ENCODE assay signal across 1 cellular context in the genomic region with DNA sequence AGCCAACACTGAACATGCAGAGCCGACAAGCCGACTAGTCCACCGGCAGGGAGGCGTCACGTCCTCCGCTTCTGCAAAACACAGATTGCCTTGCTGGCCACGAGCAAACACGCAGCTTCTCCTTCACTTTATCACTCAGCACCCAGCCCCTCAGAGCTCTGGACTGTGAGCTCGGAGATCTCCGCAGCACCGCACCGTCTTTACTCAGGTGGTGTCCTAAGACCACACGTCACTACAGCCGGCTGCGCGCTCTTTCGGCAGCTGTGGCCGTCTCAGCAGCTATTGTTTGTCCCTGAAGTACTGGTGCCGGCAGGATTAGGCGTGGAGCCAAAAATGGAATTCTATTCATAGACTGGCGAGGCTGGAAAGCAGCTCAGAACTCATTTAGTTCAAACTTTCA.
TF ChIP-seq lines count a peak whose summit lies in the region.

No MANE protein-coding gene starts in this region.

TF ChIP-seq in HEK293, 187 proteins besides CTCF, POLR2A, EP300 and RAD21 (continued from another document):
- TF ChIP-seq, protein P1, sequence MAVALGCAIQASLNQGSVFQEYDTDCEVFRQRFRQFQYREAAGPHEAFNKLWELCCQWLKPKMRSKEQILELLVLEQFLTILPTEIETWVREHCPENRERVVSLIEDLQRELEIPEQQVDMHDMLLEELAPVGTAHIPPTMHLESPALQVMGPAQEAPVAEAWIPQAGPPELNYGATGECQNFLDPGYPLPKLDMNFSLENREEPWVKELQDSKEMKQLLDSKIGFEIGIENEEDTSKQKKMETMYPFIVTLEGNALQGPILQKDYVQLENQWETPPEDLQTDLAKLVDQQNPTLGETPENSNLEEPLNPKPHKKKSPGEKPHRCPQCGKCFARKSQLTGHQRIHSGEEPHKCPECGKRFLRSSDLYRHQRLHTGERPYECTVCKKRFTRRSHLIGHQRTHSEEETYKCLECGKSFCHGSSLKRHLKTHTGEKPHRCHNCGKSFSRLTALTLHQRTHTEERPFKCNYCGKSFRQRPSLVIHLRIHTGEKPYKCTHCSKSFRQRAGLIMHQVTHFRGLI (tag by site-specific recombination; IDR thresholded peaks at IDR 0.05): no peak
- TF ChIP-seq, protein P2, sequence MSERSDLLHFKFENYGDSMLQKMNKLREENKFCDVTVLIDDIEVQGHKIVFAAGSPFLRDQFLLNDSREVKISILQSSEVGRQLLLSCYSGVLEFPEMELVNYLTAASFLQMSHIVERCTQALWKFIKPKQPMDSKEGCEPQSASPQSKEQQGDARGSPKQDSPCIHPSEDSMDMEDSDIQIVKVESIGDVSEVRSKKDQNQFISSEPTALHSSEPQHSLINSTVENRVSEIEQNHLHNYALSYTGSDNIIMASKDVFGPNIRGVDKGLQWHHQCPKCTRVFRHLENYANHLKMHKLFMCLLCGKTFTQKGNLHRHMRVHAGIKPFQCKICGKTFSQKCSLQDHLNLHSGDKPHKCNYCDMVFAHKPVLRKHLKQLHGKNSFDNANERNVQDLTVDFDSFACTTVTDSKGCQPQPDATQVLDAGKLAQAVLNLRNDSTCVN (tag by site-specific recombination; optimal IDR thresholded peaks at IDR 0.05): peak; percentile 27
- TF ChIP-seq GFI1B (tag by site-specific recombination; IDR thresholded peaks at IDR 0.05): no peak
- peak; percentile 66; the same call in 1 of the 2 replicates for TF ChIP-seq ZNF629 (tag by site-specific recombination; IDR thresholded peaks at IDR 0.05)
- no peak for TF ChIP-seq ZNF2 (tag by site-specific recombination; IDR thresholded peaks at IDR 0.05)
- TF ChIP-seq ZNF76 (tag by site-specific recombination; IDR thresholded peaks at IDR 0.05; ENCODE audit: borderline replicate concordance, low read depth): no peak
- no peak for TF ChIP-seq ZNF571 (tag by site-specific recombination; IDR thresholded peaks at IDR 0.05)
- TF ChIP-seq, protein P3, sequence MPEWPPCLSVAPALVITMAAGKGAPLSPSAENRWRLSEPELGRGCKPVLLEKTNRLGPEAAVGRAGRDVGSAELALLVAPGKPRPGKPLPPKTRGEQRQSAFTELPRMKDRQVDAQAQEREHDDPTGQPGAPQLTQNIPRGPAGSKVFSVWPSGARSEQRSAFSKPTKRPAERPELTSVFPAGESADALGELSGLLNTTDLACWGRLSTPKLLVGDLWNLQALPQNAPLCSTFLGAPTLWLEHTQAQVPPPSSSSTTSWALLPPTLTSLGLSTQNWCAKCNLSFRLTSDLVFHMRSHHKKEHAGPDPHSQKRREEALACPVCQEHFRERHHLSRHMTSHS (tag by site-specific recombination; IDR thresholded peaks at IDR 0.05): no peak
- peak; percentile 73 for TF ChIP-seq ZNF223 (tag by site-specific recombination; IDR thresholded peaks at IDR 0.05)
- no peak for TF ChIP-seq ZNF138 (tag by site-specific recombination; IDR thresholded peaks at IDR 0.05; ENCODE audit: borderline replicate concordance)
- no peak for TF ChIP-seq ZNF394 (tag by site-specific recombination; IDR thresholded peaks at IDR 0.05; ENCODE audit: borderline replicate concordance)
- no peak for TF ChIP-seq KLF16 (tag by site-specific recombination; IDR thresholded peaks at IDR 0.05)
- TF ChIP-seq ZNF146 (tag by site-specific recombination; IDR thresholded peaks at IDR 0.05): no peak
- no peak for TF ChIP-seq ZNF335 (tag by site-specific recombination; conservative IDR thresholded peaks at IDR 0.05)
- no peak for TF ChIP-seq HOXC10 (CRISPR knock-in tag; IDR thresholded peaks at IDR 0.05)
- TF ChIP-seq ZNF561 (tag by site-specific recombination; IDR thresholded peaks at IDR 0.05; ENCODE audit: borderline replicate concordance): peak; percentile 32; the same call in 1 of the 2 replicates
- no peak for TF ChIP-seq REPIN1 (tag by site-specific recombination; IDR thresholded peaks at IDR 0.05; ENCODE audit: low read depth)
- TF ChIP-seq ZBTB17 (tag by site-specific recombination; IDR thresholded peaks at IDR 0.05): peak; percentile 61
- TF ChIP-seq ZNF404 (tag by site-specific recombination; IDR thresholded peaks at IDR 0.05): no peak
- TF ChIP-seq, protein P4, sequence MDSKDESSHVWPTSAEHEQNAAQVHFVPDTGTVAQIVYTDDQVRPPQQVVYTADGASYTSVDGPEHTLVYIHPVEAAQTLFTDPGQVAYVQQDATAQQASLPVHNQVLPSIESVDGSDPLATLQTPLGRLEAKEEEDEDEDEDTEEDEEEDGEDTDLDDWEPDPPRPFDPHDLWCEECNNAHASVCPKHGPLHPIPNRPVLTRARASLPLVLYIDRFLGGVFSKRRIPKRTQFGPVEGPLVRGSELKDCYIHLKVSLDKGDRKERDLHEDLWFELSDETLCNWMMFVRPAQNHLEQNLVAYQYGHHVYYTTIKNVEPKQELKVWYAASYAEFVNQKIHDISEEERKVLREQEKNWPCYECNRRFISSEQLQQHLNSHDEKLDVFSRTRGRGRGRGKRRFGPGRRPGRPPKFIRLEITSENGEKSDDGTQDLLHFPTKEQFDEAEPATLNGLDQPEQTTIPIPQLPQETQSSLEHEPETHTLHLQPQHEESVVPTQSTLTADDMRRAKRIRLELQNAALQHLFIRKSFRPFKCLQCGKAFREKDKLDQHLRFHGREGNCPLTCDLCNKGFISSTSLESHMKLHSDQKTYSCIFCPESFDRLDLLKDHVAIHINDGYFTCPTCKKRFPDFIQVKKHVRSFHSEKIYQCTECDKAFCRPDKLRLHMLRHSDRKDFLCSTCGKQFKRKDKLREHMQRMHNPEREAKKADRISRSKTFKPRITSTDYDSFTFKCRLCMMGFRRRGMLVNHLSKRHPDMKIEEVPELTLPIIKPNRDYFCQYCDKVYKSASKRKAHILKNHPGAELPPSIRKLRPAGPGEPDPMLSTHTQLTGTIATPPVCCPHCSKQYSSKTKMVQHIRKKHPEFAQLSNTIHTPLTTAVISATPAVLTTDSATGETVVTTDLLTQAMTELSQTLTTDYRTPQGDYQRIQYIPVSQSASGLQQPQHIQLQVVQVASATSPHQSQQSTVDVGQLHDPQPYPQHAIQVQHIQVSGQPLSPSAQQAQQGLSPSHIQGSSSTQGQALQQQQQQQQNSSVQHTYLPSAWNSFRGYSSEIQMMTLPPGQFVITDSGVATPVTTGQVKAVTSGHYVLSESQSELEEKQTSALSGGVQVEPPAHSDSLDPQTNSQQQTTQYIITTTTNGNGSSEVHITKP (tag by site-specific recombination; IDR thresholded peaks at IDR 0.05): 0 out of 2 replicates have a peak, but pooled peaks have one; percentile 33
- TF ChIP-seq SETDB1 (IDR thresholded peaks at IDR 0.05; ENCODE audit: insufficient read length, low read length): peak; percentile 42
- TF ChIP-seq ZNF350 (tag by site-specific recombination; IDR thresholded peaks at IDR 0.05): no peak
- TF ChIP-seq ZNF600 (tag by site-specific recombination; IDR thresholded peaks at IDR 0.05): peak; percentile 71
- no peak for TF ChIP-seq ZNF768 (tag by site-specific recombination; IDR thresholded peaks at IDR 0.05)
- TF ChIP-seq ZBTB20 (tag by site-specific recombination; IDR thresholded peaks at IDR 0.05): 0 out of 2 replicates have a peak, but pooled peaks have one; percentile 27
- no peak for TF ChIP-seq ZFP37 (tag by site-specific recombination; IDR thresholded peaks at IDR 0.05)
- TF ChIP-seq ZNF274 (IDR thresholded peaks at IDR 0.05; ENCODE audit: low read length): no peak
- no peak for TF ChIP-seq ZNF274 (tag by site-specific recombination; IDR thresholded peaks at IDR 0.05; ENCODE audit: borderline replicate concordance)
- TF ChIP-seq ZFP69B (tag by site-specific recombination; IDR thresholded peaks at IDR 0.05): no peak
- TF ChIP-seq, protein P5, sequence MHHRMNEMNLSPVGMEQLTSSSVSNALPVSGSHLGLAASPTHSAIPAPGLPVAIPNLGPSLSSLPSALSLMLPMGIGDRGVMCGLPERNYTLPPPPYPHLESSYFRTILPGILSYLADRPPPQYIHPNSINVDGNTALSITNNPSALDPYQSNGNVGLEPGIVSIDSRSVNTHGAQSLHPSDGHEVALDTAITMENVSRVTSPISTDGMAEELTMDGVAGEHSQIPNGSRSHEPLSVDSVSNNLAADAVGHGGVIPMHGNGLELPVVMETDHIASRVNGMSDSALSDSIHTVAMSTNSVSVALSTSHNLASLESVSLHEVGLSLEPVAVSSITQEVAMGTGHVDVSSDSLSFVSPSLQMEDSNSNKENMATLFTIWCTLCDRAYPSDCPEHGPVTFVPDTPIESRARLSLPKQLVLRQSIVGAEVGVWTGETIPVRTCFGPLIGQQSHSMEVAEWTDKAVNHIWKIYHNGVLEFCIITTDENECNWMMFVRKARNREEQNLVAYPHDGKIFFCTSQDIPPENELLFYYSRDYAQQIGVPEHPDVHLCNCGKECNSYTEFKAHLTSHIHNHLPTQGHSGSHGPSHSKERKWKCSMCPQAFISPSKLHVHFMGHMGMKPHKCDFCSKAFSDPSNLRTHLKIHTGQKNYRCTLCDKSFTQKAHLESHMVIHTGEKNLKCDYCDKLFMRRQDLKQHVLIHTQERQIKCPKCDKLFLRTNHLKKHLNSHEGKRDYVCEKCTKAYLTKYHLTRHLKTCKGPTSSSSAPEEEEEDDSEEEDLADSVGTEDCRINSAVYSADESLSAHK (tag by site-specific recombination; IDR thresholded peaks at IDR 0.05): no peak
- TF ChIP-seq ZEB2 (tag by site-specific recombination; IDR thresholded peaks at IDR 0.05): no peak
- TF ChIP-seq KLF9 (tag by site-specific recombination; IDR thresholded peaks at IDR 0.05; ENCODE audit: low read depth): no peak
- TF ChIP-seq TRIM28 (IDR thresholded peaks at IDR 0.05; ENCODE audit: borderline replicate concordance, low read length): 0 out of 2 replicates have a peak, but pooled peaks have one; percentile 45
- TF ChIP-seq ZNF239 (tag by site-specific recombination; IDR thresholded peaks at IDR 0.05): no peak
- peak; percentile 27; the same call in 1 of the 2 replicates for TF ChIP-seq ZIC2 (tag by site-specific recombination; IDR thresholded peaks at IDR 0.05)
- TF ChIP-seq, protein P6, sequence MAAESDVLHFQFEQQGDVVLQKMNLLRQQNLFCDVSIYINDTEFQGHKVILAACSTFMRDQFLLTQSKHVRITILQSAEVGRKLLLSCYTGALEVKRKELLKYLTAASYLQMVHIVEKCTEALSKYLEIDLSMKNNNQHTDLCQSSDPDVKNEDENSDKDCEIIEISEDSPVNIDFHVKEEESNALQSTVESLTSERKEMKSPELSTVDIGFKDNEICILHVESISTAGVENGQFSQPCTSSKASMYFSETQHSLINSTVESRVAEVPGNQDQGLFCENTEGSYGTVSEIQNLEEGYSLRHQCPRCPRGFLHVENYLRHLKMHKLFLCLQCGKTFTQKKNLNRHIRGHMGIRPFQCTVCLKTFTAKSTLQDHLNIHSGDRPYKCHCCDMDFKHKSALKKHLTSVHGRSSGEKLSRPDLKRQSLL (tag by site-specific recombination; IDR thresholded peaks at IDR 0.05): no peak
